Comparison of ENCODE assay signal across 9 cellular contexts in genomic region chr6:29943053-29943966, GRCh38. TPM values are rescaled to one million over a fixed set of nuclear protein-coding genes. Genes with fewer than 3 reads are reported as not detected.
DNase-seq lines count a peak whose midpoint lies in the region; ATAC-seq and TF ChIP-seq lines count a peak whose summit lies in the region.
"Had no signal": no experiment of that assay in that cellular context is flagged by ENCODE, and none has a peak within 500 bp of the region (broad histone marks: within the 10 kb centered on the region; RNA-seq: fewer than 3 reads in every experiment).

No MANE protein-coding gene starts in this region.

- H3K4me3 ChIP-seq in OCI-LY1 (ENCODE audit: low read depth, low read length, poor library complexity, severe bottlenecking), result peak overlapping the region; percentile 86
- H3K4me3 ChIP-seq in colonic mucosa, result peak overlapping the region; percentile 46
- peak overlapping the region; percentile 95 for H3K4me3 ChIP-seq in mucosa of descending colon
- H3K4me3 ChIP-seq in upper lobe of right lung, result peak overlapping the region; percentile 50

- H3K9ac ChIP-seq in OCI-LY1 (ENCODE audit: low read length), result peak overlapping the region; percentile 78
- peak overlapping the region; percentile 88 to 91 for H3K9ac ChIP-seq in colonic mucosa (ENCODE audit: low read depth in 2 of 2, low read length in 2 of 2)

- H3F3A ChIP-seq in OCI-LY1 (ENCODE audit: insufficient read depth, low read length), result no peaks in the 10 kb centered on the region

- H3K27me3 ChIP-seq in OCI-LY1 (ENCODE audit: insufficient read depth, low read length), result no peaks in the 10 kb centered on the region
- H3K27me3 ChIP-seq in colonic mucosa, result no peaks in the 10 kb centered on the region
- H3K27me3 ChIP-seq in upper lobe of right lung, result no peaks in the 10 kb centered on the region

- ATAC-seq in mucosa of descending colon, result peak; percentile 29
- ATAC-seq in upper lobe of right lung, result peak; percentile 5

- TF ChIP-seq CTCF in OCI-LY1 (IDR thresholded peaks at IDR 0.05; ENCODE audit: low read length), result no peak
- no peak for TF ChIP-seq CTCF in colonic mucosa (IDR thresholded peaks at IDR 0.05)
- no peak for TF ChIP-seq CTCF in mucosa of descending colon (IDR thresholded peaks at IDR 0.05)
- TF ChIP-seq CTCF in upper lobe of right lung (IDR thresholded peaks at IDR 0.05), result no peak

- H3K36me3 ChIP-seq in OCI-LY1 (ENCODE audit: insufficient read depth, low read length) (peaks cover 17% of the 10 kb centered on the region), colonic mucosa (no peaks in the 10 kb centered on the region), mucosa of descending colon (ENCODE audit: low read depth) (no peaks in the 10 kb centered on the region), upper lobe of right lung (peaks cover 3% of the 10 kb centered on the region)

- no peaks in the 10 kb centered on the region for H3K79me2 ChIP-seq in OCI-LY1 (ENCODE audit: insufficient read depth, low read length)

- H3K4me1 ChIP-seq in OCI-LY1 (ENCODE audit: insufficient read depth, low read length, severe bottlenecking) (peaks cover 21% of the 10 kb centered on the region), colonic mucosa (no peaks in the 10 kb centered on the region), mucosa of descending colon (ENCODE audit: low read depth) (peaks cover 18% of the 10 kb centered on the region), upper lobe of right lung (no peaks in the 10 kb centered on the region)

- no peaks in the 10 kb centered on the region for H4K20me1 ChIP-seq in OCI-LY1 (ENCODE audit: insufficient read depth, low read length)

- no peak overlapping the region for H2AFZ ChIP-seq in OCI-LY1 (ENCODE audit: low read length)

- intact Hi-C loops in colonic mucosa (cut with DNase I), result no loop called here
- intact Hi-C loops in mucosa of descending colon (cut with DNase I, micrococcal nuclease), result no loop called here
- intact Hi-C loops in upper lobe of right lung (cut with DNase I), result no loop called here

- no peaks in the 10 kb centered on the region for H3K9me3 ChIP-seq in OCI-LY1 (ENCODE audit: low read length)
- H3K9me3 ChIP-seq in colonic mucosa, result no peaks in the 10 kb centered on the region
- H3K9me3 ChIP-seq in mucosa of descending colon, result no peaks in the 10 kb centered on the region
- no peaks in the 10 kb centered on the region for H3K9me3 ChIP-seq in upper lobe of right lung

- peak overlapping the region; percentile 90 for H3K4me2 ChIP-seq in OCI-LY1 (ENCODE audit: low read length)

- no peaks in the 10 kb centered on the region for H3K9me2 ChIP-seq in OCI-LY1 (ENCODE audit: low read depth, low read length)

- no peak overlapping the region for H3K27ac ChIP-seq in OCI-LY1 (ENCODE audit: low read depth, low read length, poor library complexity, severe bottlenecking)
- peak overlapping the region; percentile 61 for H3K27ac ChIP-seq in colonic mucosa
- H3K27ac ChIP-seq in upper lobe of right lung, result peak overlapping the region; percentile 86
- H3K27ac ChIP-seq: 22Rv1 had no signal

- peak; percentile 28 for DNase-seq in DMS 273 (lab: John Stamatoyannopoulos, UW; ENCODE audit: unreplicated experiment)
- no peak for DNase-seq in DMS 273 treated with DMSO at 0.1 percent for 48 hours (lab: John Stamatoyannopoulos, UW)
- DNase-seq in colonic mucosa, result no peak
- DNase-seq in mucosa of descending colon, result peak in 2 of 3 donors; percentile 59 to 77
- no peak for DNase-seq in upper lobe of right lung
- DNase-seq in NCI-H446 treated with DMSO at 0.1 percent for 48 hours (lab: John Stamatoyannopoulos, UW), result no peak
- DNase-seq in NCI-H748 (lab: John Stamatoyannopoulos, UW; ENCODE audit: unreplicated experiment), result no peak

RNA-seq across cellular contexts. Expression of gene HLA-A, which starts 1.0 kb away (rescaled TPM):
- 1,000 to 10,000 TPM; 1,045 to 1,898 TPM for total RNA-seq in colonic mucosa
- 1,000 to 10,000 TPM in 2 of 3 donors, 100 to 1,000 TPM in 1; 833 to 1,988 (median 1,901) TPM for total RNA-seq in mucosa of descending colon
- 1,071 TPM for total RNA-seq in upper lobe of right lung

Comparison
In these comparisons a context has a peak if more than half of its experiments do, and no peak if none do; other contexts are left out.
1. DNase-seq: peak in DMS 273 (single experiment) and mucosa of descending colon (2 of 3); none in DMS 273 treated with DMSO at 0.1 percent for 48 hours (single experiment), colonic mucosa (single experiment), upper lobe of right lung (single experiment), NCI-H446 treated with DMSO at 0.1 percent for 48 hours (single experiment) and NCI-H748 (single experiment).
2. Peak in every context shown above with its lines, with median percentiles within 50 percentile points of each other: H3K4me3 ChIP-seq.